In genomic region chr6:41505084-41506049, GRCh38 we compare ENCODE assay signal across 8 cellular contexts. TPM values are rescaled to one million over a fixed set of nuclear protein-coding genes. Genes with fewer than 3 reads are reported as not detected.
DNase-seq lines count a peak whose midpoint lies in the region; ATAC-seq and TF ChIP-seq lines count a peak whose summit lies in the region.

No MANE protein-coding gene starts in this region.

- peaks cover 26% of the 10 kb centered on the region for H3K4me1 ChIP-seq in HAP-1

- no peaks in the 10 kb centered on the region for H3K36me3 Mint-ChIP-seq in T-cell
- H3K36me3 Mint-ChIP-seq in naive thymus-derived CD8-positive, alpha-beta T cell = no peaks in the 10 kb centered on the region

- in situ Hi-C loops in HAP-1 (cut with MboI; ENCODE audit: low sequenced_read_pairs) = no loop called here

- H3K9me3 Mint-ChIP-seq in T-cell = no peaks in the 10 kb centered on the region
- H3K9me3 Mint-ChIP-seq in naive thymus-derived CD8-positive, alpha-beta T cell = no peaks in the 10 kb centered on the region

- no peak for TF ChIP-seq CTCF in fibroblast of villous mesenchyme (IDR thresholded peaks at IDR 0.05; ENCODE audit: insufficient read depth, low read depth, low read length)

- H3K27me3 Mint-ChIP-seq in T-cell = peaks cover 57 to 65% of the 10 kb centered on the region in 2 donors
- peaks cover 37 to 77% (median 50%) of the 10 kb centered on the region in 5 donors for H3K27me3 Mint-ChIP-seq in naive thymus-derived CD8-positive, alpha-beta T cell

- no peaks in the 10 kb centered on the region for H3K36me3 ChIP-seq in HAP-1 (replicated peaks)

- POLR2A ChIA-PET in T-cell (lab: Charles Lee) = no interaction called here
- POLR2A ChIA-PET in naive thymus-derived CD8-positive, alpha-beta T cell (lab: Charles Lee) = no interaction called here

- CTCF ChIA-PET in T-cell (lab: Charles Lee) = no interaction called here

- H3K27me3 ChIP-seq in HAP-1 (ENCODE audit: low read depth) = no peaks in the 10 kb centered on the region

- H3K27ac Mint-ChIP-seq in T-cell = peak overlapping the region in 1 of 2 donors; percentile 52
- peak overlapping the region in 1 of 10 donors; percentile 63 for H3K27ac Mint-ChIP-seq in naive thymus-derived CD8-positive, alpha-beta T cell

- ATAC-seq in T-cell (replicated peaks in 1 of 4) (peak in 1 of 4 experiments; percentile 42), HG03469 (IDR thresholded peaks at IDR 0.05; ENCODE audit: unreplicated experiment) (no peak)
- ATAC-seq in naive thymus-derived CD8-positive, alpha-beta T cell = peak in 1 of 2 donors; percentile 60
- ATAC-seq in activated CD4-positive, CD25-positive, alpha-beta regulatory T cell treated with anti-CD3 and anti-CD28 coated beads, Interleukin-2, amount 50 U/mL, for 24 hours = no peak

- H3K4me3 ChIP-seq in HAP-1 (0 out of 2 replicates have a peak overlapping the region, but pooled peaks have one; percentile 1), fibroblast of villous mesenchyme (ENCODE audit: low read depth, low read length) (peak overlapping the region; percentile 29)

- DNase-seq in GM04503 (ENCODE audit: low read depth) (peak; percentile 20), HAP-1 (ENCODE audit: low spot score in 2 of 2) (peak; percentile 15 to 57), T-cell (peak in 3 of 34 experiments; percentile 5 to 8 (median 7)), fibroblast of villous mesenchyme (ENCODE audit: low read depth) (peak; percentile 98), SW480 (ENCODE audit: low spot score) (no peak)
- DNase-seq in naive thymus-derived CD8-positive, alpha-beta T cell = peak in 1 of 10 donors; percentile 19

- no peaks in the 10 kb centered on the region for H3K9me3 ChIP-seq in HAP-1

- H3K4me1 Mint-ChIP-seq in T-cell = peaks cover 14 to 23% (median 19%) of the 10 kb centered on the region in 3 donors
- H3K4me1 Mint-ChIP-seq in naive thymus-derived CD8-positive, alpha-beta T cell = peaks cover 13 to 20% (median 18%) of the 10 kb centered on the region in 4 donors

- peak overlapping the region; percentile 25 to 70 (median 65) for H3K4me3 Mint-ChIP-seq in T-cell
- peak overlapping the region in 8 of 10 donors; percentile 31 to 76 (median 62) for H3K4me3 Mint-ChIP-seq in naive thymus-derived CD8-positive, alpha-beta T cell

RNA-seq across cellular contexts. Expression of gene FOXP4, which starts 40.8 kb away (rescaled TPM):
- total RNA-seq in T-cell = 10 to 100 TPM in 1 of 5 donors, 1 to 10 TPM in 4; 4.6 to 10.1 (median 9.5) TPM
- 2.2 and 4.5 TPM in 2 replicates for total RNA-seq in fibroblast of villous mesenchyme
- total RNA-seq in naive thymus-derived CD8-positive, alpha-beta T cell = 1 to 10 TPM; 3.9 to 5.1 TPM
- polyA plus RNA-seq in naive thymus-derived CD8-positive, alpha-beta T cell = under 1 TPM; 0.07 to 0.19 (median 0.15) TPM
